35 cellular contexts compared by ENCODE assay signal in the genomic region with DNA sequence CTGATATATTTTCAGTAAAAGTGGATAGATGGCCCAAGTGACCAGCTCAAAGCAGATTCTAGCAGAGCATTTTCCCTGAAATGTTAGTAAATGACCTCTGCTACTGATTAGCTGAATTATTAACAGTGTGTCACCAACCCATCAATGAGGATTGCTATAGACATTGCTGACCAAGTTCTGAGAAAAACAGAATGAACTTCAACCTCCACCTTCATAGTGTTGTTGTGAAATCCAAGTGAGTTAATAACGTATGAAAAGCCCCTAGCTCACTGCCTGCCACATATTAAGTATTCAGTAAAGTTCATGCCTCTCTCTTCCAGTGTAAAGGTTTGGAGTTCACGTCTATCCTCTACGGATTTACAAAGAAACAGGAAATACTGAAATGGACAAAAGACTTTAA. TPM values are rescaled to one million over a fixed set of nuclear protein-coding genes. Genes with fewer than 3 reads are reported as not detected.
DNase-seq lines count a peak whose midpoint lies in the region; ATAC-seq, FAIRE-seq and TF ChIP-seq lines count a peak whose summit lies in the region.
"Had no signal": no experiment of that assay in that cellular context is flagged by ENCODE, and none has a peak within 500 bp of the region (broad histone marks: within the 10 kb centered on the region; RNA-seq: fewer than 3 reads in every experiment).

No MANE protein-coding gene starts in this region.

- H3K36me3 Mint-ChIP-seq in GM23338 (ENCODE audit: low read depth) (peaks cover 11% of the 10 kb centered on the region), osteocyte (ENCODE audit: unreplicated experiment) (peaks cover 11% of the 10 kb centered on the region)
- H3K36me3 Mint-ChIP-seq: activated naive CD4-positive, alpha-beta T cell treated with anti-CD3 and anti-CD28 coated beads, Interleukin-2, amount 50 U/mL, for 24 hours; CD4-positive, CD25-positive, alpha-beta regulatory T cell; natural killer cell had no signal

- H3K27me3 ChIP-seq in GM23338 (ENCODE audit: insufficient read depth) (no peaks in the 10 kb centered on the region), GM12878 (replicated peaks in 1 of 2; ENCODE audit: control insufficient read depth in 2 of 2, insufficient read depth in 2 of 2, low read length in 1 of 2) (no peaks in the 10 kb centered on the region), hepatocyte (no peaks in the 10 kb centered on the region), SJCRH30 (no peaks in the 10 kb centered on the region), tibial nerve (no peaks in the 10 kb centered on the region)
- H3K27me3 ChIP-seq: right atrium auricular region had no signal

- H3K9ac ChIP-seq in GM12878 (ENCODE audit: control insufficient read depth, insufficient read depth, low read length) = no peak overlapping the region

- H3K27me3 Mint-ChIP-seq in GM23338 (ENCODE audit: insufficient read depth, low read depth, poor library complexity) = peaks cover 1% of the 10 kb centered on the region
- H3K27me3 Mint-ChIP-seq in osteocyte (ENCODE audit: unreplicated experiment) = no peaks in the 10 kb centered on the region
- H3K27me3 Mint-ChIP-seq: activated naive CD4-positive, alpha-beta T cell treated with anti-CD3 and anti-CD28 coated beads, Interleukin-2, amount 50 U/mL, for 24 hours had no signal

- TF ChIP-seq RAD21 in GM12878 (IDR thresholded peaks at IDR 0.05; ENCODE audit: insufficient read depth, low read depth, low read length) = no peak

- TF ChIP-seq POLR2A in GM12878 (IDR thresholded peaks at IDR 0.05; ENCODE audit: low read depth, low read length) (no peak), tibial nerve (IDR thresholded peaks at IDR 0.05) (no peak)

- SMC1A ChIA-PET in GM12878 (lab: Charles Lee; ENCODE audit: uncharacterized antibody, unreplicated experiment) = interaction anchor here (0.6 to 14.1 kb wide), 15 partner anchors 13 to 1356 kb away, joined by 3 to 439 read pairs (median 7); partner anchors contain the start of gene PLPP3

- CTCF ChIA-PET in GM12878 (lab: Yijun Ruan, JAX) = interaction anchor here (0.8 to 11.0 kb wide), 7 partner anchors 11 to 93 kb away, joined by 3 to 253 read pairs (median 4); partner anchors contain the start of gene PLPP3

- H3K36me3 ChIP-seq in GM23338 (ENCODE audit: insufficient read depth) = no peaks in the 10 kb centered on the region
- no peaks in the 10 kb centered on the region for H3K36me3 ChIP-seq in GM12878 (ENCODE audit: control insufficient read depth in 2 of 2, insufficient read depth in 2 of 2, low read length in 1 of 2)
- H3K36me3 ChIP-seq in hepatocyte (replicated peaks; ENCODE audit: insufficient read depth, low read depth) = no peaks in the 10 kb centered on the region
- no peaks in the 10 kb centered on the region for H3K36me3 ChIP-seq in SJCRH30
- no peaks in the 10 kb centered on the region for H3K36me3 ChIP-seq in tibial nerve
- H3K36me3 ChIP-seq: right atrium auricular region, thoracic aorta had no signal

- no peaks in the 10 kb centered on the region for H3K9me2 ChIP-seq in GM23338 (ENCODE audit: insufficient read depth)
- H3K9me2 ChIP-seq in hepatocyte (replicated peaks; ENCODE audit: insufficient read depth) = no peaks in the 10 kb centered on the region

- H3K27ac Mint-ChIP-seq in GM23338 = peak overlapping the region; percentile 50; the same call in 1 of the 2 replicates
- H3K27ac Mint-ChIP-seq in osteocyte (ENCODE audit: unreplicated experiment) = peak overlapping the region; percentile 23
- H3K27ac Mint-ChIP-seq: activated CD8-positive, alpha-beta T cell treated with anti-CD3 and anti-CD28 coated beads, Interleukin-2, amount 10 ng/mL, durations not matched to agents 7 days and 5 days; activated naive CD4-positive, alpha-beta T cell treated with anti-CD3 and anti-CD28 coated beads, Interleukin-2, amount 50 U/mL, for 24 hours; activated T-helper 2 cell treated with anti-CD3 and anti-CD28 coated beads, Interferon-gamma antibody, Interleukin-2, Interleukin-4, amounts not matched to agents 10 μg/mL and 5 μg/mL and 100 μg/mL, durations not matched to agents 14 hours and 24 hours and 36 hours; CD4-positive, CD25-positive, alpha-beta regulatory T cell; natural killer cell had no signal

- H3K9me3 ChIP-seq in GM12878 (replicated peaks; ENCODE audit: control insufficient read depth, insufficient read depth, low read length) = no peaks in the 10 kb centered on the region
- no peaks in the 10 kb centered on the region for H3K9me3 ChIP-seq in hepatocyte (ENCODE audit: low read depth)
- H3K9me3 ChIP-seq in SJCRH30 (replicated peaks) = no peaks in the 10 kb centered on the region
- H3K9me3 ChIP-seq in tibial nerve = no peaks in the 10 kb centered on the region
- H3K9me3 ChIP-seq: mucosa of descending colon, right atrium auricular region, thoracic aorta had no signal

- H3K4me3 Mint-ChIP-seq in GM23338 (peak overlapping the region; percentile 10; the same call in 1 of the 3 replicates), osteocyte (ENCODE audit: unreplicated experiment) (no peak overlapping the region)
- H3K4me3 Mint-ChIP-seq: activated CD8-positive, alpha-beta T cell treated with anti-CD3 and anti-CD28 coated beads, Interleukin-2, amount 10 ng/mL, durations not matched to agents 7 days and 5 days; activated naive CD4-positive, alpha-beta T cell treated with anti-CD3 and anti-CD28 coated beads, Interleukin-2, amount 50 U/mL, for 24 hours; CD4-positive, CD25-positive, alpha-beta regulatory T cell; natural killer cell had no signal

- no peak for DNase-seq in GM23338 (ENCODE audit: low spot score)
- DNase-seq in GM12878 (ENCODE audit: low read depth, low spot score) = no peak
- DNase-seq in hepatocyte (ENCODE audit: low spot score) = peak; percentile 24
- DNase-seq in osteocyte (ENCODE audit: extremely low spot score, unreplicated experiment) = no peak
- DNase-seq in stimulated activated CD4-positive, alpha-beta T cell treated with anti-CD3 and anti-CD28 coated beads, Interleukin-4, amount 100 ng/mL, for 1 hour = no peak
- no peak for DNase-seq in SJCRH30
- no peak for DNase-seq in tibial nerve (ENCODE audit: low spot score in 2 of 2)
- no peak for DNase-seq in activated CD8-positive, alpha-beta memory T cell treated with anti-CD3 and anti-CD28 coated beads, Interleukin-2, amount 50 U/mL, for 48 hours
- DNase-seq: activated CD4-positive, alpha-beta T cell treated with anti-CD3 and anti-CD28 coated beads for 4 hours; activated CD8-positive, alpha-beta T cell treated with anti-CD3 and anti-CD28 coated beads, Interleukin-2, amount 10 ng/mL, durations not matched to agents 7 days and 5 days; activated T-cell treated with anti-CD3 and anti-CD28 coated beads for 4 hours; AML-193; CD4-positive, CD25-positive, alpha-beta regulatory T cell; effector memory CD4-positive, alpha-beta T cell; foreskin fibroblast; head of caudate nucleus; Karpas-422; mammary epithelial cell; mucosa of descending colon; natural killer cell; NCI-H1417; NCI-H2081 treated with DMSO at 0.1 percent for 48 hours; NCI-H2227 treated with DMSO at 0.1 percent for 48 hours; NCI-H69; SIG-M5; stimulated activated CD4-positive, alpha-beta T cell treated with anti-CD3 and anti-CD28 coated beads, Interleukin-1b, Interleukin-23, amount 100 ng/mL, for 48 hours; stimulated activated naive CD8-positive, alpha-beta T cell treated with anti-CD3 and anti-CD28 coated beads, Interleukin-15, Interleukin-2, amounts not matched to agents 100 U/mL and 50 U/mL, for 24 hours; T1000 had no signal

- no peak for TF ChIP-seq EP300 in GM12878 (IDR thresholded peaks at IDR 0.05; ENCODE audit: borderline replicate concordance in 1 of 2, control insufficient read depth in 1 of 2, low read depth in 2 of 2, low read length in 2 of 2)
- TF ChIP-seq EP300 in tibial nerve (IDR thresholded peaks at IDR 0.05) = no peak

- ATAC-seq in GM23338 (no peak), GM12878 (peak; percentile 6; the same call in 2 of the 3 replicates)
- ATAC-seq: activated CD8-positive, alpha-beta T cell treated with anti-CD3 and anti-CD28 coated beads, Interleukin-2, amount 10 ng/mL, durations not matched to agents 7 days and 5 days; mucosa of descending colon; natural killer cell; stimulated activated naive CD8-positive, alpha-beta T cell treated with anti-CD3 and anti-CD28 coated beads, Interleukin-15, Interleukin-2, amounts not matched to agents 100 U/mL and 50 U/mL, for 24 hours had no signal

- H3K4me1 Mint-ChIP-seq in GM23338 = peaks cover 73% of the 10 kb centered on the region
- H3K4me1 Mint-ChIP-seq in osteocyte (ENCODE audit: unreplicated experiment) = peaks cover 77% of the 10 kb centered on the region
- H3K4me1 Mint-ChIP-seq: activated naive CD4-positive, alpha-beta T cell treated with anti-CD3 and anti-CD28 coated beads, Interleukin-2, amount 50 U/mL, for 24 hours; CD4-positive, CD25-positive, alpha-beta regulatory T cell had no signal

- H3F3A ChIP-seq in GM23338 (replicated peaks; ENCODE audit: low read depth) = peaks cover 14% of the 10 kb centered on the region; the same call in 1 of the 2 replicates

- H3K27ac ChIP-seq in GM23338 (ENCODE audit: low read depth) (peak overlapping the region; percentile 78), GM12878 (ENCODE audit: control insufficient read depth, insufficient read depth) (no peak overlapping the region), hepatocyte (peak overlapping the region; percentile 85), SJCRH30 (no peak overlapping the region), tibial nerve (peak overlapping the region in 2 of 4 donors; percentile 38 to 65)
- H3K27ac ChIP-seq: thoracic aorta, VCaP had no signal

- no TSS peak for BruUV-seq in GM12878 (replicated peaks; lab: Mats Ljungman, UMichigan)

- FAIRE-seq in GM12878 (lab: Jason Lieb, UNC) = no peak
- FAIRE-seq: D721Med had no signal

- H3K4me2 ChIP-seq in GM23338 = peak overlapping the region; percentile 22
- H3K4me2 ChIP-seq in GM12878 (ENCODE audit: control insufficient read depth, insufficient read depth) = no peak overlapping the region
- peak overlapping the region; percentile 27 for H3K4me2 ChIP-seq in hepatocyte

- no peaks in the 10 kb centered on the region for H3K9me3 Mint-ChIP-seq in GM23338
- no peaks in the 10 kb centered on the region for H3K9me3 Mint-ChIP-seq in osteocyte (ENCODE audit: unreplicated experiment)
- H3K9me3 Mint-ChIP-seq: activated naive CD4-positive, alpha-beta T cell treated with anti-CD3 and anti-CD28 coated beads, Interleukin-2, amount 50 U/mL, for 24 hours; activated T-helper 2 cell treated with anti-CD3 and anti-CD28 coated beads, Interferon-gamma antibody, Interleukin-2, Interleukin-4, amounts not matched to agents 10 μg/mL and 5 μg/mL and 100 μg/mL, durations not matched to agents 14 hours and 24 hours and 36 hours; natural killer cell had no signal

- in situ Hi-C loops in GM12878 (cut with MboI) = no loop called here

- TF ChIP-seq CTCF in GM23338 (conservative IDR thresholded peaks at IDR 0.05; ENCODE audit: low read depth in 2 of 2) (no peak), GM12878 (IDR thresholded peaks at IDR 0.05 in 2 of 3, conservative IDR thresholded peaks at IDR 0.05 in 1 of 3; ENCODE audit: control insufficient read depth in 2 of 3, extremely low read depth in 1 of 3, insufficient read depth in 1 of 3, low read depth in 3 of 3, low read length in 3 of 3) (no peak), hepatocyte (IDR thresholded peaks at IDR 0.05; ENCODE audit: poor library complexity) (no peak), osteocyte (IDR thresholded peaks at IDR 0.05) (no peak), tibial nerve (IDR thresholded peaks at IDR 0.05) (no peak)

- peaks cover 100% of the 10 kb centered on the region for H3K79me2 ChIP-seq in GM23338 (replicated peaks; ENCODE audit: insufficient read depth)
- H3K79me2 ChIP-seq in GM12878 (ENCODE audit: control insufficient read depth, insufficient read depth, low read length) = no peaks in the 10 kb centered on the region
- H3K79me2 ChIP-seq in hepatocyte = peaks cover 98% of the 10 kb centered on the region

- H3K4me3 ChIP-seq in GM23338 (peak overlapping the region; percentile 29; the same call in 1 of the 2 replicates), GM12878 (no peak overlapping the region), hepatocyte (no peak overlapping the region), SJCRH30 (no peak overlapping the region), tibial nerve (no peak overlapping the region)
- H3K4me3 ChIP-seq: coronary artery, mucosa of descending colon, right atrium auricular region, thoracic aorta had no signal

- H3K4me1 ChIP-seq in GM23338 (ENCODE audit: insufficient read depth) (peaks cover 92% of the 10 kb centered on the region), GM12878 (ENCODE audit: control insufficient read depth, insufficient read depth, low read length) (no peaks in the 10 kb centered on the region; the same call in 1 of the 2 replicates), hepatocyte (ENCODE audit: insufficient read depth) (peaks cover 64% of the 10 kb centered on the region), SJCRH30 (no peaks in the 10 kb centered on the region), tibial nerve (peaks cover 5 to 76% (median 35%) of the 10 kb centered on the region in 4 donors)

- H2AFZ ChIP-seq in GM23338 (no peak overlapping the region), GM12878 (ENCODE audit: control insufficient read depth, low read depth, low read length) (no peak overlapping the region), hepatocyte (no peak overlapping the region)

- peaks cover 7% of the 10 kb centered on the region for H4K20me1 ChIP-seq in GM23338 (replicated peaks; ENCODE audit: insufficient read depth)
- H4K20me1 ChIP-seq in GM12878 (ENCODE audit: control insufficient read depth, insufficient read depth) = no peaks in the 10 kb centered on the region
- peaks cover 98% of the 10 kb centered on the region for H4K20me1 ChIP-seq in hepatocyte (ENCODE audit: insufficient read depth, poor library complexity, severe bottlenecking)

- RAD21 ChIA-PET in GM12878 (lab: Charles Lee; ENCODE audit: unreplicated experiment) = interaction anchor here (0.7 to 11.4 kb wide), 14 partner anchors 10 to 431 kb away, joined by 3 to 381 read pairs (median 8); partner anchors contain the start of gene PLPP3

- POLR2A ChIA-PET in GM12878 (lab: Charles Lee) = interaction anchor here (1.0 to 11.1 kb wide), 8 partner anchors 11 to 106 kb away, joined by 3 to 195 read pairs (median 6); partner anchors contain the start of gene PLPP3

- 70% methylated on average over 3 of the region's 3 CpGs for WGBS in GM12878 (ENCODE audit: insufficient coverage, insufficient replicate concordance, low lambda C conversion rate, missing lambda C conversion rate)
- 47% methylated on average over 3 of the region's 3 CpGs for WGBS in hepatocyte (ENCODE audit: low lambda C conversion rate, missing lambda C conversion rate)
- WGBS in tibial nerve, 2 donors = 47 to 49% methylated on average over 3 of the region's 3 CpGs

- intact Hi-C loops in GM12878 (cut with micrococcal nuclease; ENCODE audit: unreplicated experiment) = loop anchor here (10.0 kb wide), 1 partner anchor 1349 kb away; the partner anchor contains the start of gene USP24

RNA-seq across cellular contexts. Expression of gene PLPP3, which starts 15.8 kb away (rescaled TPM):
- total RNA-seq in GM23338 (2014; rRNA removed; shearing (Covaris generic)) = 49.0 and 61.9 TPM in 2 replicates
- polyA plus RNA-seq in GM23338 (2016; fragmentation: Nextera tagmentation; extraction: Ambion mirVana) (41.9 and 42.2 TPM in 2 replicates), GM12878 (2011; rRNA removed) (25.0 and 26.8 TPM in 2 replicates), GM12878 (2014; fragmentation: Illumina TruSeq; extraction: Trizol) (11.5 and 12.1 TPM in 2 replicates), GM12878 (2014; fragmentation: Nextera tagmentation; extraction: Ambion mirVana) (1 to 10 TPM; 7.4 to 8.0 TPM), GM12878 (2014; rRNA removed) (11.0 and 12.9 TPM in 2 replicates), GM12878 (2016; fragmentation: Nextera tagmentation; extraction: Ambion mirVana) (1 to 10 TPM; 6.4 to 8.2 TPM), hepatocyte (103 TPM in 2 replicates)
- 6.0 and 6.5 TPM in 2 replicates for total RNA-seq in GM12878 (2013; cell fraction: nucleolus; rRNA removed)
- total RNA-seq in GM12878 (2014; rRNA removed) (11.0 and 13.2 TPM in 2 replicates), GM12878 (2014; rRNA removed; fragmentation: Illumina TruSeq; extraction: Trizol) (9.1 and 9.7 TPM in 2 replicates), GM12878 (2021) (9.9 and 12.1 TPM in 2 replicates), hepatocyte (159 TPM in 2 replicates), osteocyte (157 and 166 TPM in 2 replicates), tibial nerve (100 to 1,000 TPM; 139 to 307 (median 267) TPM)
- polyA plus RNA-seq in GM12878 (2011; ENCODE audit: low read depth) = 0.16 TPM
- 23.2 and 27.3 TPM in 2 replicates for polyA plus RNA-seq in GM12878 (2011; cell fraction: cytosol; rRNA removed)
- polyA plus RNA-seq in GM12878 (2011; cell fraction: nucleus; rRNA removed) = 16.6 and 18.4 TPM in 2 replicates
- polyA plus RNA-seq in GM12878 (2012) = 0.20 and 0.21 TPM in 2 replicates
- polyA minus RNA-seq in GM12878 (2011; rRNA and poly(A)+ RNA removed) = 30.0 and 37.0 TPM in 2 replicates
- polyA minus RNA-seq in GM12878 (2011; cell fraction: cytosol; rRNA and poly(A)+ RNA removed) = 8.2 and 12.4 TPM in 2 replicates
- 21.8 and 40.8 TPM in 2 replicates for polyA minus RNA-seq in GM12878 (2011; cell fraction: nucleus; rRNA and poly(A)+ RNA removed)
- total RNA-seq in SJCRH30 (2014; rRNA removed; shearing (Covaris generic)) = not detected in 2 replicates
- total RNA-seq: activated CD8-positive, alpha-beta T cell treated with anti-CD3 and anti-CD28 coated beads, Interleukin-2, amount 10 ng/mL, durations not matched to agents 7 days and 5 days; activated T-helper 2 cell treated with anti-CD3 and anti-CD28 coated beads, Interferon-gamma antibody, Interleukin-2, Interleukin-4, amounts not matched to agents 10 μg/mL and 5 μg/mL and 100 μg/mL, durations not matched to agents 14 hours and 24 hours and 36 hours; CD4-positive, CD25-positive, alpha-beta regulatory T cell had no signal

Comparison
In these comparisons a context has a peak if more than half of its experiments do, and no peak if none do; other contexts are left out.
1. H3K27ac ChIP-seq: peak in GM23338 (single experiment) and hepatocyte (single experiment); none in GM12878 (single experiment) and SJCRH30 (single experiment).